Comparison of ENCODE assay signal across 33 cellular contexts in the genomic region with DNA sequence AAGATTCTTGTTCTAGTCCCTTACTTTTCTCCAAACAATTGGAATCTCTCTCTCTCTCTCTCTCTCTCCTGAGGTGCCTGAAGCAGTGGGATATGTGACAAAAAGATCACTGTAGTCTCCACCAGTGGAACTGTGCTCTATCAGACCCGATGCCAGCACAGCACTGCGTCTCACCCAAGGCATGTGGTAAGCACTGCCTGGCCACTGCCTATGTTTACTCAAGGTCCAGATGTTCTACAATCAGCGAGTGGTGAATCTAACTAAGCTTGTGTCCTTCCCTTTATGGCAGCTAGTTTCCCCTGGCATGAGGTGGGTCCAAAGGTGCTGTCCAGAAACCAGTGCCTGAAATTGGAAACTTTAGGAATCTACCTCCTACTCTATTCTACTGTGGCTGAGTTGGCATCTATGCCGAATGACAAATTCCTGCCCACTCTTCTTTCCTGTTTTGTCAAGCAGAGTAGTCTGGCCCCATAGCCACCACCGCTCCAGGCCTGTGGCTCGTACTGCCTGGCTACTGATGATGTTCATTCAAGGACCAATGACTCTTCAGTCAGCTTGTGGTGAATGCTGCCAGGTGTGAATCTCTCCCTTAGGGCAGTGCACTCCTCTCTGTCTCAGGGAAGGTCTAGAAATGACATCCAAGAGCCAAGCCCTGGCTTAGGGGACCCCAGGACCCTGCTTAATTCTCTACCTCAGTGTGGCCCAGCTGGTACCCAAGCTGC.
"Had no signal": no experiment of that assay in that cellular context is flagged by ENCODE, and none has a peak within 500 bp of the region (broad histone marks: within the 10 kb centered on the region; RNA-seq: fewer than 3 reads in every experiment).

No MANE protein-coding gene starts in this region.

- ATAC-seq: activated CD4-positive, alpha-beta T cell treated with anti-CD3 and anti-CD28 coated beads for 36 hours; activated CD4-positive, CD25-positive, alpha-beta regulatory T cell treated with anti-CD3 and anti-CD28 coated beads, Interleukin-2, amount 50 U/mL, for 24 hours; activated CD8-positive, alpha-beta memory T cell treated with anti-CD3 and anti-CD28 coated beads, Interleukin-2, amount 10 ng/mL, durations not matched to agents 7 days and 5 days; activated CD8-positive, alpha-beta T cell treated with anti-CD3 and anti-CD28 coated beads, Interleukin-2, amount 10 ng/mL, durations not matched to agents 7 days and 5 days; activated naive CD4-positive, alpha-beta T cell treated with anti-CD3 and anti-CD28 coated beads, Interleukin-2, amount 50 U/mL, for 72 hours; body of pancreas; T-cell; T-helper 17 cell; WTC11 had no signal

- H3K36me3 ChIP-seq: adrenal gland, brain microvascular endothelial cell, breast epithelium, WERI-Rb-1 had no signal

- FAIRE-seq: TTC549 had no signal

- H3K4me1 ChIP-seq: adrenal gland, body of pancreas, breast epithelium had no signal

- H3K4me3 ChIP-seq: adrenal gland, body of pancreas, breast epithelium had no signal

- DNase-seq: activated CD4-positive, alpha-beta memory T cell treated with anti-CD3 and anti-CD28 coated beads, Interleukin-2, amount 10 ng/mL, durations not matched to agents 7 days and 5 days; activated CD4-positive, alpha-beta T cell treated with anti-CD3 and anti-CD28 coated beads for 1 hour; activated CD4-positive, alpha-beta T cell treated with anti-CD3 and anti-CD28 coated beads for 36 hours; activated CD4-positive, alpha-beta T cell treated with anti-CD3 and anti-CD28 coated beads for 48 hours; activated CD4-positive, alpha-beta T cell treated with anti-CD3 and anti-CD28 coated beads, Interleukin-2, amount 10 ng/mL, durations not matched to agents 7 days and 5 days; activated CD4-positive, alpha-beta T cell treated with anti-CD3 and anti-CD28 coated beads, Interleukin-2, amount 50 U/mL, for 48 hours; activated CD4-positive, CD25-positive, alpha-beta regulatory T cell; activated CD8-positive, alpha-beta memory T cell treated with anti-CD3 and anti-CD28 coated beads for 24 hours; activated CD8-positive, alpha-beta memory T cell treated with anti-CD3 and anti-CD28 coated beads, Interleukin-2, amount 10 ng/mL, durations not matched to agents 7 days and 5 days; activated CD8-positive, alpha-beta memory T cell treated with anti-CD3 and anti-CD28 coated beads, Interleukin-2, amount 50 U/mL, for 48 hours; activated CD8-positive, alpha-beta T cell treated with anti-CD3 and anti-CD28 coated beads, Interleukin-2, amount 10 ng/mL, durations not matched to agents 7 days and 5 days; activated effector memory CD4-positive, alpha-beta T cell treated with Interleukin-2 at 50 U/mL for 16 hours; activated gamma-delta T cell; activated naive CD4-positive, alpha-beta T cell; activated naive CD4-positive, alpha-beta T cell treated with anti-CD3 and anti-CD28 coated beads for 36 hours; activated naive CD4-positive, alpha-beta T cell treated with anti-CD3 and anti-CD28 coated beads, Interleukin-2, amount 50 U/mL, for 16 hours; activated naive CD8-positive, alpha-beta T cell treated with anti-CD3 and anti-CD28 coated beads for 36 hours; activated T-cell treated with anti-CD3 and anti-CD28 coated beads, Interleukin-2, amount 50 U/mL, for 24 hours; activated T-cell treated with anti-CD3 and anti-CD28 coated beads, Interleukin-2, amount 50 U/mL, for 48 hours; adrenal gland; amniotic stem cell; aorta; body of pancreas; brain microvascular endothelial cell; central memory CD4-positive, alpha-beta T cell; T-cell; T-helper 17 cell; WERI-Rb-1 had no signal

- H3K9me3 ChIP-seq: adrenal gland, body of pancreas, breast epithelium had no signal

- H3K27ac ChIP-seq: adrenal gland, body of pancreas, brain microvascular endothelial cell, breast epithelium, WERI-Rb-1 had no signal

- H3K27me3 ChIP-seq: adrenal gland, body of pancreas, brain microvascular endothelial cell, breast epithelium had no signal
